1 cellular context compared by ENCODE assay signal in the genomic region with DNA sequence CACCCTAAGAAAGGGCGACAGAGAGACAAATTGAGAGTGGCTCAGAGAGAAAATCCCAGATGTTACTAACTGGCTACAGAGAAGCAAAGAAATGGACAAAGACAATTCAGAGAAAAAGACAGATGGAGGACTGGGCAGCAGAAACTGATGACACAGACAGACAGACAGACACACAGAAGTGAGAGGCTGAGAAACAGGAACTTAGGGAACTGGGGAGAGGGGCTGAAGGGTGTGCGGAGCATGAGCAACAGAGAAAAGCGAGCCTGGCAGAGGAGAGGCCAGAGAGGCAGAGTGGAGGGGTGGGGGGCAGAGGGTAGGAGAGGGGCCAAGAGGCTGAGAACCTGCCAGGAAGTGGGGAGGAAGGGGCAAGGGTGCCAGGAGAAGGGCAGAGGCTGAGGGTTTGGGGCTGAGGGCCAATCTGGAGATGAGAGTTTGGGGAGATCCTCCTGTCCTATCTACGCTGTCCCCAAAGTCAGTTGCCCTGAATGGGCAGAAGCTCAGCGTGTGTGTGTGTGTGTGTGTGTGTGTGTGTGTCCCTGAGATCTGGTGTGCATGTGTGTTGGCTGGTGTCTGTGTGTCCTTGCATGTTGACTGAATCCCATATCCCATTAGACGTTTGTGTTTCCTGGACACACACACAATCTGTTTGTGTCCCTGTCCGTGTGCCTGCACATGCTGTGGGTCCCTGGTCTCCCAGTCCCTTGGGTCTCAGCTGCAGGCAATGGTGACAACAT.
TF ChIP-seq lines count a peak whose summit lies in the region.

No MANE protein-coding gene starts in this region.

TF ChIP-seq in A549, 52 proteins besides CTCF, POLR2A, EP300 and RAD21 (continued from another document):
- TF ChIP-seq, protein P1, sequence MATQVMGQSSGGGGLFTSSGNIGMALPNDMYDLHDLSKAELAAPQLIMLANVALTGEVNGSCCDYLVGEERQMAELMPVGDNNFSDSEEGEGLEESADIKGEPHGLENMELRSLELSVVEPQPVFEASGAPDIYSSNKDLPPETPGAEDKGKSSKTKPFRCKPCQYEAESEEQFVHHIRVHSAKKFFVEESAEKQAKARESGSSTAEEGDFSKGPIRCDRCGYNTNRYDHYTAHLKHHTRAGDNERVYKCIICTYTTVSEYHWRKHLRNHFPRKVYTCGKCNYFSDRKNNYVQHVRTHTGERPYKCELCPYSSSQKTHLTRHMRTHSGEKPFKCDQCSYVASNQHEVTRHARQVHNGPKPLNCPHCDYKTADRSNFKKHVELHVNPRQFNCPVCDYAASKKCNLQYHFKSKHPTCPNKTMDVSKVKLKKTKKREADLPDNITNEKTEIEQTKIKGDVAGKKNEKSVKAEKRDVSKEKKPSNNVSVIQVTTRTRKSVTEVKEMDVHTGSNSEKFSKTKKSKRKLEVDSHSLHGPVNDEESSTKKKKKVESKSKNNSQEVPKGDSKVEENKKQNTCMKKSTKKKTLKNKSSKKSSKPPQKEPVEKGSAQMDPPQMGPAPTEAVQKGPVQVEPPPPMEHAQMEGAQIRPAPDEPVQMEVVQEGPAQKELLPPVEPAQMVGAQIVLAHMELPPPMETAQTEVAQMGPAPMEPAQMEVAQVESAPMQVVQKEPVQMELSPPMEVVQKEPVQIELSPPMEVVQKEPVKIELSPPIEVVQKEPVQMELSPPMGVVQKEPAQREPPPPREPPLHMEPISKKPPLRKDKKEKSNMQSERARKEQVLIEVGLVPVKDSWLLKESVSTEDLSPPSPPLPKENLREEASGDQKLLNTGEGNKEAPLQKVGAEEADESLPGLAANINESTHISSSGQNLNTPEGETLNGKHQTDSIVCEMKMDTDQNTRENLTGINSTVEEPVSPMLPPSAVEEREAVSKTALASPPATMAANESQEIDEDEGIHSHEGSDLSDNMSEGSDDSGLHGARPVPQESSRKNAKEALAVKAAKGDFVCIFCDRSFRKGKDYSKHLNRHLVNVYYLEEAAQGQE (IDR thresholded peaks at IDR 0.05) = no peak
- TF ChIP-seq FOSL2 (IDR thresholded peaks at IDR 0.05) = no peak
- no peak for TF ChIP-seq FOSL2 (CRISPR knock-in tag; IDR thresholded peaks at IDR 0.05)
- TF ChIP-seq RARB (CRISPR knock-in tag; IDR thresholded peaks at IDR 0.05) = no peak
- no peak for TF ChIP-seq RFX5 (IDR thresholded peaks at IDR 0.05)
